Comparison of ENCODE assay signal across 8 cellular contexts in the genomic region with DNA sequence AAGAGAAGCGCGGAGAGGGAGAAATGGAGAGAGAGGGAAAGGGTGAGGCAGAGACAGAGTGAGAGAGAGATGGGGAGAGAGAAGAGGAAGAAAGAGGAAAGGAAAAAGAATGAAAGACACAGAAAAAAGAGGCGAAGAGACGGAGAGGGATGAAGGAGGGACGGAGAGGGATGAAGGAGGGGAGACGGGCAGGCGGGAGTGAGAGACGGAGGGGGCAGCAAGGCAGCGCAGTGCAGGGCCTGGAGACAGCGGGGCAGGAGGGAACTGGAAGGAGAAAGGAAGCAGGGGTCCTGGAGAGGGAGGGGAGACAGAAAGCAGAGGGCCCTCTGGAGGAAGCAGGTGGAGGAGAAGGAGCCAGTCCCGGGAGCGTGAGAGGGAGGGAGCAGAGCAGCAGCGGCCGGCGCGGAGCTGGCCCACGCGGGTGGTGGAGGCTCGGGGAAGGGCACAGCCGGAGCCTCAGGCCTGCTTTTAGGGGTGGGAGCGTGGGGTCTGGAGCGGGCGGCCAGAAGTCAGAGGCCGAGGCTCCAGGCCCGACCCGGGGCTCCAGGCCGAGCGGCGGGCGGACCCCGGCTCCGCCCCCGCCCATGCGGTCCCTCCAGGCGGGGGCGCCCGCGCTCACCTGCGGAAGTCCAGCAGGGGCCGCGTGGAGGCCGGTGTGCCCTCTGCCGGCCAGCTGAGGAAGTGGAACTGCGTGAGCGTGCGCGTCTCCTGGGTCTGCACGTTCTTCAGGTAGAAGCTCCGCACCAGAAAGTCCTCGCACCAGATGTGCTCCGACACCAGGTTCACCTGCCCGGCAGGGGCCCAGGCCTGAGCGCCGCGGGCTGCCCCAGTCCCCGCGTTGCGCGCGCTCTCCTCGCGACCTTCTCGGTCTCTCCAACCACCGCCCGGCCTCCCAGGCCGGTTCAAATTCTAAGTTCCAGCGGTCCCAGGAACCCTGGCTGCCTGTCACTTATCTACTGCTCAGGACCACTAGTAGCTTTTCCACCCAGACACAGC. TPM values are rescaled to one million over a fixed set of nuclear protein-coding genes. Genes with fewer than 3 reads are reported as not detected.
DNase-seq lines count a peak whose midpoint lies in the region; ATAC-seq and TF ChIP-seq lines count a peak whose summit lies in the region.

No MANE protein-coding gene starts in this region.

- intact Hi-C loops in PC-9 (cut with micrococcal nuclease; ENCODE audit: unreplicated experiment): loop anchor here (1.0 to 5.0 kb wide), 8 partner anchors 15 to 238 kb away; a partner anchor contains a TSS
- intact Hi-C loops in activated T-helper 1 cell treated with anti-CD3 and anti-CD28 coated beads, Interleukin-12 subunit alpha, Interleukin-12 subunit beta, Interleukin-2, Interleukin-4 antibody, amounts not matched to agents 30 ng/mL and 10 ng/mL and 1 ng/mL, durations not matched to agents 14 hours and 24 hours and 36 hours (cut with micrococcal nuclease): loop anchor here (1.0 to 2.0 kb wide), 7 partner anchors 15 to 118 kb away; a partner anchor contains a TSS

- no peaks in the 10 kb centered on the region for H3K36me3 Mint-ChIP-seq in activated T-helper 1 cell treated with anti-CD3 and anti-CD28 coated beads, Interleukin-12 subunit alpha, Interleukin-12 subunit beta, Interleukin-2, Interleukin-4 antibody, amounts not matched to agents 30 ng/mL and 10 ng/mL and 1 ng/mL, durations not matched to agents 14 hours and 24 hours and 36 hours (ENCODE audit: low read depth)

- ATAC-seq in stimulated activated naive CD8-positive, alpha-beta T cell treated with anti-CD3 and anti-CD28 coated beads, Interleukin-15, amount 100 ng/mL, for 72 hours: peak; percentile 85

- H3K4me1 ChIP-seq in PC-9 (replicated peaks; ENCODE audit: insufficient read depth): peaks cover 7% of the 10 kb centered on the region

- peak; percentile 77 for TF ChIP-seq RAD21 in neural cell (conservative IDR thresholded peaks at IDR 0.05)

- peak overlapping the region; percentile 80 for H3K4me3 Mint-ChIP-seq in activated T-helper 1 cell treated with anti-CD3 and anti-CD28 coated beads, Interleukin-12 subunit alpha, Interleukin-12 subunit beta, Interleukin-2, Interleukin-4 antibody, amounts not matched to agents 30 ng/mL and 10 ng/mL and 1 ng/mL, durations not matched to agents 14 hours and 24 hours and 36 hours
- peak overlapping the region; percentile 77 for H3K4me3 Mint-ChIP-seq in stimulated activated naive CD8-positive, alpha-beta T cell treated with anti-CD3 and anti-CD28 coated beads, Interleukin-15, amount 100 ng/mL, for 72 hours

- peaks cover 17% of the 10 kb centered on the region for H3K27me3 Mint-ChIP-seq in activated T-helper 1 cell treated with anti-CD3 and anti-CD28 coated beads, Interleukin-12 subunit alpha, Interleukin-12 subunit beta, Interleukin-2, Interleukin-4 antibody, amounts not matched to agents 30 ng/mL and 10 ng/mL and 1 ng/mL, durations not matched to agents 14 hours and 24 hours and 36 hours (ENCODE audit: insufficient read depth)
- H3K27me3 Mint-ChIP-seq in stimulated activated naive CD8-positive, alpha-beta T cell treated with anti-CD3 and anti-CD28 coated beads, Interleukin-15, amount 100 ng/mL, for 72 hours: peaks cover 2% of the 10 kb centered on the region

- H3K9me3 ChIP-seq in PC-9 (ENCODE audit: insufficient read depth, low read depth): no peaks in the 10 kb centered on the region
- H3K9me3 ChIP-seq in neural cell (ENCODE audit: low read length): no peaks in the 10 kb centered on the region

- peak overlapping the region; percentile 61; the same call in 1 of the 2 replicates for H3K4me3 ChIP-seq in PC-9
- H3K4me3 ChIP-seq in fibroblast of the aortic adventitia (ENCODE audit: low read depth, low read length): peak overlapping the region; percentile 60
- peak overlapping the region; percentile 43 for H3K4me3 ChIP-seq in neural cell (ENCODE audit: low read length)

- H3K9me2 ChIP-seq in PC-9 (ENCODE audit: insufficient read depth): no peaks in the 10 kb centered on the region
- no peaks in the 10 kb centered on the region for H3K9me2 ChIP-seq in neural cell (ENCODE audit: insufficient read depth, low read length)

- H3K4me2 ChIP-seq in PC-9 (peak overlapping the region; percentile 76), neural cell (ENCODE audit: low read length) (no peak overlapping the region)

- no peak for TF ChIP-seq EP300 in neural cell (conservative IDR thresholded peaks at IDR 0.05; ENCODE audit: poor library complexity, severe bottlenecking)

- H3F3A ChIP-seq in PC-9 (ENCODE audit: insufficient read depth, low read depth) (no peaks in the 10 kb centered on the region), neural cell (ENCODE audit: insufficient read depth, low read length, poor library complexity, severe bottlenecking) (no peaks in the 10 kb centered on the region)

- no peaks in the 10 kb centered on the region for H3K79me2 ChIP-seq in PC-9 (ENCODE audit: low read depth)
- H3K79me2 ChIP-seq in neural cell (replicated peaks; ENCODE audit: insufficient read depth, low read length): no peaks in the 10 kb centered on the region

- H2AFZ ChIP-seq in PC-9 (peak overlapping the region; percentile 79), neural cell (ENCODE audit: low read depth, low read length) (no peak overlapping the region)

- DNase-seq in D341Med (ENCODE audit: low spot score) (peak; percentile 96), GM20000 (ENCODE audit: low spot score) (peak; percentile 99), HT-29 (ENCODE audit: low spot score) (peak; percentile 88), PC-9 (peak; percentile 65 to 91), fibroblast of the aortic adventitia (ENCODE audit: low read depth) (peak; percentile 74)
- DNase-seq in activated T-helper 1 cell treated with anti-CD3 and anti-CD28 coated beads, Interleukin-12 subunit alpha, Interleukin-12 subunit beta, Interleukin-2, Interleukin-4 antibody, amounts not matched to agents 30 ng/mL and 10 ng/mL and 1 ng/mL, durations not matched to agents 14 hours and 24 hours and 36 hours (ENCODE audit: low spot score): peak; percentile 87
- peak; percentile 91 to 92 for DNase-seq in stimulated activated naive CD8-positive, alpha-beta T cell treated with anti-CD3 and anti-CD28 coated beads, Interleukin-15, amount 100 ng/mL, for 72 hours

- H4K20me1 ChIP-seq in PC-9 (ENCODE audit: insufficient read depth) (no peaks in the 10 kb centered on the region), neural cell (ENCODE audit: insufficient read depth) (no peaks in the 10 kb centered on the region)

- H3K36me3 ChIP-seq in PC-9 (ENCODE audit: low read depth): no peaks in the 10 kb centered on the region
- H3K36me3 ChIP-seq in neural cell (ENCODE audit: insufficient read depth, low read length): peaks cover 5% of the 10 kb centered on the region

- peaks cover 14% of the 10 kb centered on the region for H3K4me1 Mint-ChIP-seq in activated T-helper 1 cell treated with anti-CD3 and anti-CD28 coated beads, Interleukin-12 subunit alpha, Interleukin-12 subunit beta, Interleukin-2, Interleukin-4 antibody, amounts not matched to agents 30 ng/mL and 10 ng/mL and 1 ng/mL, durations not matched to agents 14 hours and 24 hours and 36 hours (ENCODE audit: low read depth)
- H3K4me1 Mint-ChIP-seq in stimulated activated naive CD8-positive, alpha-beta T cell treated with anti-CD3 and anti-CD28 coated beads, Interleukin-15, amount 100 ng/mL, for 72 hours: peaks cover 52% of the 10 kb centered on the region

- no peaks in the 10 kb centered on the region for H3K9me3 Mint-ChIP-seq in activated T-helper 1 cell treated with anti-CD3 and anti-CD28 coated beads, Interleukin-12 subunit alpha, Interleukin-12 subunit beta, Interleukin-2, Interleukin-4 antibody, amounts not matched to agents 30 ng/mL and 10 ng/mL and 1 ng/mL, durations not matched to agents 14 hours and 24 hours and 36 hours
- H3K9me3 Mint-ChIP-seq in stimulated activated naive CD8-positive, alpha-beta T cell treated with anti-CD3 and anti-CD28 coated beads, Interleukin-15, amount 100 ng/mL, for 72 hours: no peaks in the 10 kb centered on the region

- H3K27ac Mint-ChIP-seq in activated T-helper 1 cell treated with anti-CD3 and anti-CD28 coated beads, Interleukin-12 subunit alpha, Interleukin-12 subunit beta, Interleukin-2, Interleukin-4 antibody, amounts not matched to agents 30 ng/mL and 10 ng/mL and 1 ng/mL, durations not matched to agents 14 hours and 24 hours and 36 hours: peak overlapping the region; percentile 87
- H3K27ac Mint-ChIP-seq in stimulated activated naive CD8-positive, alpha-beta T cell treated with anti-CD3 and anti-CD28 coated beads, Interleukin-15, amount 100 ng/mL, for 72 hours: peak overlapping the region; percentile 50 to 85

- BruUV-seq in PC-9 (replicated peaks; lab: Mats Ljungman, UMichigan): no TSS peak

- peak overlapping the region; percentile 24 for H3K9ac ChIP-seq in neural cell (ENCODE audit: low read length)

- H3K27ac ChIP-seq in PC-9 (no peak overlapping the region), neural cell (ENCODE audit: low read length) (no peak overlapping the region)

- CTCF ChIA-PET in PC-9 (lab: Charles Lee): interaction anchor here (0.5 to 2.3 kb wide), 17 partner anchors 14 to 391 kb away, joined by 3 to 13 read pairs (median 5); a partner anchor contains a TSS

- TF ChIP-seq CTCF in GM20000 (IDR thresholded peaks at IDR 0.05; ENCODE audit: extremely low read depth, missing control alignments) (peak; percentile 99), PC-9 (conservative IDR thresholded peaks at IDR 0.05) (peak; percentile 87), fibroblast of the aortic adventitia (IDR thresholded peaks at IDR 0.05; ENCODE audit: insufficient read depth, low read length) (peak; percentile 91), neural cell (IDR thresholded peaks at IDR 0.05; ENCODE audit: poor library complexity, severe bottlenecking) (peak; percentile 96)

- H3K27me3 ChIP-seq in PC-9 (ENCODE audit: insufficient read depth, low read depth) (peaks cover 7% of the 10 kb centered on the region), neural cell (ENCODE audit: insufficient read depth, low read depth, low read length) (no peaks in the 10 kb centered on the region)

- POLR2A ChIA-PET in PC-9 (lab: Charles Lee; ENCODE audit: unreplicated experiment): interaction anchor here (0.6 to 0.9 kb wide), 3 partner anchors 46 to 118 kb away, joined by 3 to 7 read pairs (median 4); a partner anchor contains a TSS

RNA-seq across cellular contexts. Expression of a gene that starts 14.5 kb away (rescaled TPM):
- not detected in 2 replicates for total RNA-seq in HT-29 (2014; rRNA removed; shearing (Covaris generic))
- total RNA-seq in PC-9 (2021) (not detected in 2 replicates), fibroblast of the aortic adventitia (ENCODE audit: low replicate concordance) (0.36 and 1.8 TPM in 2 replicates)
- total RNA-seq in activated T-helper 1 cell treated with anti-CD3 and anti-CD28 coated beads, Interleukin-12 subunit alpha, Interleukin-12 subunit beta, Interleukin-2, Interleukin-4 antibody, amounts not matched to agents 30 ng/mL and 10 ng/mL and 1 ng/mL, durations not matched to agents 14 hours and 24 hours and 36 hours: 0.23 TPM in 1 of 2 replicates, not detected in the other
- polyA plus RNA-seq in neural cell: 66.4 and 82.1 TPM in 2 replicates
- 94.0 and 107 TPM in 2 replicates for polyA minus RNA-seq in neural cell

RNA-seq across cellular contexts. Expression of a gene that starts 15.5 kb away (rescaled TPM):
- 43.1 and 51.1 TPM in 2 replicates for total RNA-seq in HT-29 (2014; rRNA removed; shearing (Covaris generic))
- 38.5 and 47.5 TPM in 2 replicates for total RNA-seq in PC-9 (2021)
- total RNA-seq in activated T-helper 1 cell treated with anti-CD3 and anti-CD28 coated beads, Interleukin-12 subunit alpha, Interleukin-12 subunit beta, Interleukin-2, Interleukin-4 antibody, amounts not matched to agents 30 ng/mL and 10 ng/mL and 1 ng/mL, durations not matched to agents 14 hours and 24 hours and 36 hours: 40.8 and 45.3 TPM in 2 replicates
- total RNA-seq in fibroblast of the aortic adventitia (ENCODE audit: low replicate concordance): 28.0 and 41.7 TPM in 2 replicates
- polyA plus RNA-seq in neural cell: 145 and 172 TPM in 2 replicates
- 54.8 and 57.6 TPM in 2 replicates for polyA minus RNA-seq in neural cell

RNA-seq across cellular contexts. Expression of a gene that starts 37.9 kb away (rescaled TPM):
- total RNA-seq in HT-29 (2014; rRNA removed; shearing (Covaris generic)): not detected in 2 replicates
- not detected in 2 replicates for total RNA-seq in PC-9 (2021)
- not detected in 2 replicates for total RNA-seq in activated T-helper 1 cell treated with anti-CD3 and anti-CD28 coated beads, Interleukin-12 subunit alpha, Interleukin-12 subunit beta, Interleukin-2, Interleukin-4 antibody, amounts not matched to agents 30 ng/mL and 10 ng/mL and 1 ng/mL, durations not matched to agents 14 hours and 24 hours and 36 hours
- total RNA-seq in fibroblast of the aortic adventitia (ENCODE audit: low replicate concordance): not detected in 2 replicates
- not detected in 2 replicates for polyA plus RNA-seq in neural cell
- not detected in 2 replicates for polyA minus RNA-seq in neural cell

RNA-seq across cellular contexts. Expression of a gene that starts 40.9 kb away (rescaled TPM):
- 93.8 and 97.4 TPM in 2 replicates for total RNA-seq in HT-29 (2014; rRNA removed; shearing (Covaris generic))
- total RNA-seq in PC-9 (2021) (118 and 157 TPM in 2 replicates), fibroblast of the aortic adventitia (ENCODE audit: low replicate concordance) (9.7 and 25.6 TPM in 2 replicates)
- total RNA-seq in activated T-helper 1 cell treated with anti-CD3 and anti-CD28 coated beads, Interleukin-12 subunit alpha, Interleukin-12 subunit beta, Interleukin-2, Interleukin-4 antibody, amounts not matched to agents 30 ng/mL and 10 ng/mL and 1 ng/mL, durations not matched to agents 14 hours and 24 hours and 36 hours: 211 and 217 TPM in 2 replicates
- 0.82 TPM in 1 of 2 replicates, not detected in the other for polyA plus RNA-seq in neural cell
- not detected in 2 replicates for polyA minus RNA-seq in neural cell

RNA-seq across cellular contexts. Expression of a gene that starts 41.6 kb away (rescaled TPM):
- not detected in 2 replicates for total RNA-seq in HT-29 (2014; rRNA removed; shearing (Covaris generic))
- not detected in 2 replicates for total RNA-seq in PC-9 (2021)
- not detected in 2 replicates for total RNA-seq in activated T-helper 1 cell treated with anti-CD3 and anti-CD28 coated beads, Interleukin-12 subunit alpha, Interleukin-12 subunit beta, Interleukin-2, Interleukin-4 antibody, amounts not matched to agents 30 ng/mL and 10 ng/mL and 1 ng/mL, durations not matched to agents 14 hours and 24 hours and 36 hours
- total RNA-seq in fibroblast of the aortic adventitia (ENCODE audit: low replicate concordance): not detected in 2 replicates
- not detected in 2 replicates for polyA plus RNA-seq in neural cell
- polyA minus RNA-seq in neural cell: not detected in 2 replicates
